In genomic region chr5:76180817-76181805, GRCh38 we compare ENCODE assay signal across 9 cellular contexts.
DNase-seq lines count a peak whose midpoint lies in the region; ATAC-seq and TF ChIP-seq lines count a peak whose summit lies in the region.
"Had no signal": no experiment of that assay in that cellular context is flagged by ENCODE, and none has a peak within 500 bp of the region (broad histone marks: within the 10 kb centered on the region; RNA-seq: fewer than 3 reads in every experiment).

No MANE protein-coding gene starts in this region.

- DNase-seq in NK-92 treated with Interleukin-12 subunit alpha and Interleukin-12 subunit beta, amount 100 ng/mL, for 24 hours (lab: John Stamatoyannopoulos, UW): peak; percentile 20
- DNase-seq in NK-92 (lab: John Stamatoyannopoulos, UW; ENCODE audit: unreplicated experiment) (no peak), H4 (ENCODE audit: low spot score) (peak; percentile 69), RWPE2 (ENCODE audit: low spot score) (no peak), lower lobe of right lung (no peak), GM03348 (ENCODE audit: low spot score) (no peak), NCI-H146 (lab: John Stamatoyannopoulos, UW) (no peak)
- DNase-seq in central memory CD4-positive, alpha-beta T cell: no peak

- H3K4me3 ChIP-seq in RWPE2 (ENCODE audit: severe bottlenecking): no peak overlapping the region
- no peak overlapping the region for H3K4me3 ChIP-seq in lower lobe of right lung
- H3K4me3 ChIP-seq: A549 had no signal

- H3K36me3 ChIP-seq in RWPE2 (ENCODE audit: low read depth): no peaks in the 10 kb centered on the region
- no peaks in the 10 kb centered on the region for H3K36me3 ChIP-seq in lower lobe of right lung

- ATAC-seq in RWPE2 (ENCODE audit: low read depth) (peak; percentile 19; the same call in 1 of the 3 replicates), lower lobe of right lung (peak; percentile 68 to 77)

- H3K4me1 ChIP-seq in RWPE2 (ENCODE audit: insufficient read depth, poor library complexity, severe bottlenecking): no peaks in the 10 kb centered on the region
- H3K4me1 ChIP-seq in lower lobe of right lung: no peaks in the 10 kb centered on the region

- H3K27ac ChIP-seq in RWPE2 (ENCODE audit: poor library complexity, severe bottlenecking) (no peak overlapping the region), lower lobe of right lung (no peak overlapping the region)
- H3K27ac ChIP-seq: A549 had no signal

- H3K9me3 ChIP-seq in RWPE2 (ENCODE audit: severe bottlenecking) (no peaks in the 10 kb centered on the region), lower lobe of right lung (no peaks in the 10 kb centered on the region)
- H3K9me3 ChIP-seq: A549 had no signal

- TF ChIP-seq CTCF in RWPE2 (IDR thresholded peaks at IDR 0.05; ENCODE audit: poor library complexity, severe bottlenecking): no peak
- TF ChIP-seq CTCF in lower lobe of right lung (IDR thresholded peaks at IDR 0.05): no peak

- H3K27me3 ChIP-seq in RWPE2 (ENCODE audit: insufficient read depth, poor library complexity, severe bottlenecking): peaks cover 4% of the 10 kb centered on the region
- no peaks in the 10 kb centered on the region for H3K27me3 ChIP-seq in lower lobe of right lung (ENCODE audit: low read depth)

- intact Hi-C loops in lower lobe of right lung (cut with DNase I): no loop called here

Comparison
In these comparisons a context has a peak if more than half of its experiments do, and no peak if none do; other contexts are left out.
1. DNase-seq: peak in NK-92 treated with Interleukin-12 subunit alpha and Interleukin-12 subunit beta, amount 100 ng/mL, for 24 hours (single experiment) and H4 (single experiment); none in NK-92 (single experiment), RWPE2 (single experiment), lower lobe of right lung (single experiment), GM03348 (single experiment), NCI-H146 (single experiment) and central memory CD4-positive, alpha-beta T cell (single experiment).